In genomic region chr1:222161676-222162075, GRCh38 we compare ENCODE assay signal across 21 cellular contexts.
"Had no signal": no experiment of that assay in that cellular context is flagged by ENCODE, and none has a peak within 500 bp of the region (broad histone marks: within the 10 kb centered on the region; RNA-seq: fewer than 3 reads in every experiment).

No MANE protein-coding gene starts in this region.

- DNase-seq: activated CD4-positive, alpha-beta T cell treated with anti-CD3 and anti-CD28 coated beads for 1 hour; activated CD4-positive, alpha-beta T cell treated with anti-CD3 and anti-CD28 coated beads, Interleukin-2, amount 50 U/mL, for 4 hours; activated gamma-delta T cell treated with Interleukin-2 at 50 U/mL for 16 hours; amygdala; central memory CD4-positive, alpha-beta T cell; endodermal cell; erythroblast; head of caudate nucleus; left ventricle myocardium inferior; mammary epithelial cell; naive B cell; T1000; trophoblast cell had no signal

- H3K4me1 Mint-ChIP-seq: brain, naive B cell, neural crest cell had no signal

- H3K4me3 Mint-ChIP-seq: brain; endodermal cell; naive B cell; neural crest cell; stimulated activated naive CD8-positive, alpha-beta T cell treated with anti-CD3 and anti-CD28 coated beads, Interleukin-15, Interleukin-2, amounts not matched to agents 100 ng/mL and 50 ng/mL, for 24 hours had no signal

- H3K4me1 ChIP-seq: left ventricle myocardium inferior, right atrium auricular region had no signal

- H3K36me3 Mint-ChIP-seq: brain had no signal

- H3K27me3 Mint-ChIP-seq: brain; progenitor cell of endocrine pancreas; stimulated activated naive CD8-positive, alpha-beta T cell treated with anti-CD3 and anti-CD28 coated beads, Interleukin-15, Interleukin-2, amounts not matched to agents 100 ng/mL and 50 ng/mL, for 24 hours had no signal

- H3K36me3 ChIP-seq: left ventricle myocardium inferior, right atrium auricular region had no signal

- H3K27ac Mint-ChIP-seq: activated naive CD4-positive, alpha-beta T cell treated with anti-CD3 and anti-CD28 coated beads, Interleukin-2, amount 50 U/mL, for 72 hours; brain; endodermal cell; naive B cell; progenitor cell of endocrine pancreas; stimulated activated naive CD8-positive, alpha-beta T cell treated with anti-CD3 and anti-CD28 coated beads, Interleukin-15, Interleukin-2, amounts not matched to agents 100 ng/mL and 50 ng/mL, for 24 hours had no signal

- H3K27me3 ChIP-seq: foreskin keratinocyte, right atrium auricular region had no signal

- ATAC-seq: activated naive CD4-positive, alpha-beta T cell treated with anti-CD3 and anti-CD28 coated beads, Interleukin-2, amount 50 U/mL, for 72 hours; foreskin keratinocyte had no signal

- H3K9me3 Mint-ChIP-seq: neural crest cell had no signal

- H3K4me3 ChIP-seq: left ventricle myocardium inferior, right atrium auricular region, skin epidermis had no signal
